In the genomic region with DNA sequence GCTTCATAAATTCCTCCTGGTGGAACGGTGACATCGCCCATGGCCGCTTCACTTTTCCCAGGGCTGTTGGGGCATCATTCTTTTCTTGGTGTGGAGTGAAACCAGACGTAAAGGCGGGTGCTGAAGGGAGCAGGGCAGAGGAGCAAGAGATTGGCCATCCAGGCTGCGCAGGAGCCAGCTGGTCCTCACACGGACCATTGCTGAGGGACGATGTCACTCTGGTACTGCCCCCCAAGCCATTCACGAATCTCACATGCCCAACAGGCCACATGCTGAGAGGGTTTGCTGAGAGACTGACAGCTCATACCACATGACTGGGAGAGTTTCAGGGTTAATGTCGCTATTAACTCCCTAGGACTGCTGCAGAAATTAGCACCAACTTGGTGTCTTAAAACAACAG, we compare ENCODE assay signal across 24 cellular contexts. TPM values are rescaled to one million over a fixed set of nuclear protein-coding genes. Genes with fewer than 3 reads are reported as not detected.
DNase-seq lines count a peak whose midpoint lies in the region; ATAC-seq and TF ChIP-seq lines count a peak whose summit lies in the region.
"Had no signal": no experiment of that assay in that cellular context is flagged by ENCODE, and none has a peak within 500 bp of the region (broad histone marks: within the 10 kb centered on the region; RNA-seq: fewer than 3 reads in every experiment).

No MANE protein-coding gene starts in this region.

- H3K4me1 Mint-ChIP-seq in endodermal cell: no peaks in the 10 kb centered on the region
- peaks cover 70% of the 10 kb centered on the region for H3K4me1 Mint-ChIP-seq in osteocyte (ENCODE audit: unreplicated experiment)
- H3K4me1 Mint-ChIP-seq in stimulated activated memory B cell treated with anti-CD40 and anti-IgM and Interleukin-4, amounts not matched to agents 10 μg/mL and 1 μg/mL and 100 μg/mL, for 72 hours: no peaks in the 10 kb centered on the region
- H3K4me1 Mint-ChIP-seq: IgD-negative memory B cell had no signal

- peaks cover 5% of the 10 kb centered on the region for H3K27me3 ChIP-seq in NT2/D1 (ENCODE audit: insufficient read depth, insufficient read length)
- H3K27me3 ChIP-seq in endodermal cell (ENCODE audit: control insufficient read depth, insufficient read depth, low read length, poor library complexity, severe bottlenecking): peaks cover under 1% of the 10 kb centered on the region
- H3K27me3 ChIP-seq: BE2C, MG63 had no signal

- DNase-seq in EH (ENCODE audit: low read depth): peak; percentile 23
- DNase-seq in NT2/D1 (ENCODE audit: low read depth, low spot score): peak; percentile 59
- DNase-seq in endodermal cell: peak; percentile 79
- DNase-seq in osteocyte (ENCODE audit: extremely low spot score, unreplicated experiment): no peak
- no peak for DNase-seq in MV-4-11 (lab: John Stamatoyannopoulos, UW)
- no peak for DNase-seq in iPS-NIHi11 (ENCODE audit: low spot score)
- DNase-seq: BE2C; GM23248; MG63; NCI-H1092; NCI-H1436; NCI-H187 treated with DMSO at 0.1 percent for 48 hours; NCI-H2227 treated with DMSO at 0.1 percent for 48 hours; NCI-H510A; NK-92 treated with Interleukin-12 subunit alpha and Interleukin-12 subunit beta, amount 100 ng/mL, for 24 hours; Right ventricle myocardium superior had no signal

- 57 to 79% methylated on average over 4 to 10 of the region's 10 CpGs for WGBS in endodermal cell (ENCODE audit: insufficient coverage in 1 of 2, insufficient read length in 1 of 2), 2 experiments

- H3K27ac Mint-ChIP-seq in endodermal cell: no peak overlapping the region
- peak overlapping the region; percentile 14 for H3K27ac Mint-ChIP-seq in osteocyte (ENCODE audit: unreplicated experiment)
- no peak overlapping the region for H3K27ac Mint-ChIP-seq in stimulated activated memory B cell treated with anti-CD40 and anti-IgM and Interleukin-4, amounts not matched to agents 10 μg/mL and 1 μg/mL and 100 μg/mL, for 72 hours
- H3K27ac Mint-ChIP-seq: IgD-negative memory B cell had no signal

- no peaks in the 10 kb centered on the region for H3K9me3 Mint-ChIP-seq in endodermal cell
- H3K9me3 Mint-ChIP-seq in osteocyte (ENCODE audit: unreplicated experiment): no peaks in the 10 kb centered on the region
- H3K9me3 Mint-ChIP-seq in stimulated activated memory B cell treated with anti-CD40 and anti-IgM and Interleukin-4, amounts not matched to agents 10 μg/mL and 1 μg/mL and 100 μg/mL, for 72 hours: no peaks in the 10 kb centered on the region
- H3K9me3 Mint-ChIP-seq: IgD-negative memory B cell had no signal

- H3K36me3 Mint-ChIP-seq in endodermal cell (ENCODE audit: low read depth): no peaks in the 10 kb centered on the region
- no peaks in the 10 kb centered on the region for H3K36me3 Mint-ChIP-seq in osteocyte (ENCODE audit: unreplicated experiment)
- H3K36me3 Mint-ChIP-seq in stimulated activated memory B cell treated with anti-CD40 and anti-IgM and Interleukin-4, amounts not matched to agents 10 μg/mL and 1 μg/mL and 100 μg/mL, for 72 hours: no peaks in the 10 kb centered on the region
- H3K36me3 Mint-ChIP-seq: IgD-negative memory B cell had no signal

- ATAC-seq in HG03039 (IDR thresholded peaks at IDR 0.05; ENCODE audit: unreplicated experiment): no peak
- no peak for ATAC-seq in stimulated activated memory B cell treated with anti-CD40 and anti-IgM and Interleukin-4, amounts not matched to agents 10 μg/mL and 1 μg/mL and 100 μg/mL, for 72 hours
- ATAC-seq: A549, GM12878 had no signal

- H3K27me3 Mint-ChIP-seq in endodermal cell (ENCODE audit: insufficient read depth) (peaks cover 12% of the 10 kb centered on the region), osteocyte (ENCODE audit: unreplicated experiment) (no peaks in the 10 kb centered on the region)
- H3K27me3 Mint-ChIP-seq in stimulated activated memory B cell treated with anti-CD40 and anti-IgM and Interleukin-4, amounts not matched to agents 10 μg/mL and 1 μg/mL and 100 μg/mL, for 72 hours: peaks cover 47% of the 10 kb centered on the region

- H3K36me3 ChIP-seq in NT2/D1 (ENCODE audit: insufficient read depth, insufficient read length, low read length) (no peaks in the 10 kb centered on the region), endodermal cell (ENCODE audit: control insufficient read depth, insufficient read depth, low read length) (no peaks in the 10 kb centered on the region)
- H3K36me3 ChIP-seq: BE2C, MG63 had no signal

- H3K4me3 Mint-ChIP-seq in endodermal cell (no peak overlapping the region), osteocyte (ENCODE audit: unreplicated experiment) (no peak overlapping the region)
- H3K4me3 Mint-ChIP-seq in stimulated activated memory B cell treated with anti-CD40 and anti-IgM and Interleukin-4, amounts not matched to agents 10 μg/mL and 1 μg/mL and 100 μg/mL, for 72 hours: no peak overlapping the region
- H3K4me3 Mint-ChIP-seq: IgD-negative memory B cell had no signal

- peaks cover 11% of the 10 kb centered on the region for H3K4me1 ChIP-seq in NT2/D1 (ENCODE audit: insufficient read depth, insufficient read length)
- H3K4me1 ChIP-seq in endodermal cell (ENCODE audit: control insufficient read depth, insufficient read depth, low read length): peaks cover 3% of the 10 kb centered on the region

- no peaks in the 10 kb centered on the region for H3K9me3 ChIP-seq in NT2/D1 (ENCODE audit: insufficient read depth, low read length)
- H3K9me3 ChIP-seq in endodermal cell (ENCODE audit: control insufficient read depth, low read length): no peaks in the 10 kb centered on the region
- H3K9me3 ChIP-seq: A549, BE2C, MG63 had no signal

- no peak overlapping the region for H3K27ac ChIP-seq in endodermal cell (ENCODE audit: low read depth, low read length)
- H3K27ac ChIP-seq: GM23248, SK-N-MC had no signal

- TF ChIP-seq CTCF in endodermal cell (conservative IDR thresholded peaks at IDR 0.05) (no peak), osteocyte (IDR thresholded peaks at IDR 0.05) (no peak)

- H3K9ac ChIP-seq in NT2/D1 (ENCODE audit: insufficient read length, low read depth) (no peak overlapping the region), endodermal cell (ENCODE audit: extremely low read depth, low read length, poor library complexity, severe bottlenecking) (no peak overlapping the region)
- H3K9ac ChIP-seq: GM23248 had no signal

- H3K4me3 ChIP-seq in NT2/D1 (ENCODE audit: insufficient read length, low read depth): no peak overlapping the region
- no peak overlapping the region for H3K4me3 ChIP-seq in endodermal cell (ENCODE audit: low read length)
- H3K4me3 ChIP-seq: A549, GM12878, GM23248, MG63, SK-N-MC had no signal

RNA-seq across cellular contexts. Expression of gene PKP1, which starts 10.5 kb away (rescaled TPM):
- total RNA-seq in endodermal cell (under 1 TPM; 0.18 to 0.44 TPM), osteocyte (not detected in 2 replicates)
- polyA plus RNA-seq in endodermal cell (2013, experiment 1 of 2): not detected
- not detected for polyA plus RNA-seq in endodermal cell (2013, experiment 2 of 2)
- total RNA-seq: GM12878, LHCN-M2, OCI-LY7 had no signal
- polyA plus RNA-seq: A549, IgD-negative memory B cell had no signal

Comparison
In these comparisons a context has a peak if more than half of its experiments do, and no peak if none do; other contexts are left out.
1. DNase-seq: peak in EH (single experiment), NT2/D1 (single experiment) and endodermal cell (single experiment); none in osteocyte (single experiment), MV-4-11 (single experiment) and iPS-NIHi11 (single experiment).